9 cellular contexts compared by ENCODE assay signal in genomic region chr9:136742640-136743391, GRCh38. TPM values are rescaled to one million over a fixed set of nuclear protein-coding genes. Genes with fewer than 3 reads are reported as not detected.
DNase-seq lines count a peak whose midpoint lies in the region; ATAC-seq and TF ChIP-seq lines count a peak whose summit lies in the region.
"Had no signal": no experiment of that assay in that cellular context is flagged by ENCODE, and none has a peak within 500 bp of the region (broad histone marks: within the 10 kb centered on the region; RNA-seq: fewer than 3 reads in every experiment).

LCN10 (minus strand) TSS chr9:136742940; CDS start chr9:136742903, 37 bp downstream.

- TF ChIP-seq POLR2A in body of pancreas (IDR thresholded peaks at IDR 0.05): no peak

- WGBS in body of pancreas, 2 donors: 11 to 31% methylated on average over 3 to 23 of the region's 23 CpGs

- H3K9ac ChIP-seq in BLaER1: peak within 1 kb of the TSS; percentile 6; the same call in 1 of the 2 replicates

- peaks cover 14% of the 10 kb centered on the region; the same call in 1 of the 2 replicates for H4K20me1 ChIP-seq in BLaER1

- H3K27ac Mint-ChIP-seq in IgD-negative memory B cell: peak within 1 kb of the TSS; percentile 76 to 86 (median 79)
- H3K27ac Mint-ChIP-seq in effector memory CD8-positive, alpha-beta T cell: no peak within 1 kb of the TSS

- H3K4me1 ChIP-seq in BLaER1: peaks cover 79% of the 10 kb centered on the region
- peaks cover 30% of the 10 kb centered on the region for H3K4me1 ChIP-seq in body of pancreas
- H3K4me1 ChIP-seq in mucosa of descending colon (ENCODE audit: low read depth): peaks cover 7% of the 10 kb centered on the region

- TF ChIP-seq CTCF in body of pancreas (IDR thresholded peaks at IDR 0.05) (peak in 5 of 7 experiments; percentile 34 to 45 (median 35)), mucosa of descending colon (IDR thresholded peaks at IDR 0.05) (no peak), omental fat pad (IDR thresholded peaks at IDR 0.05) (no peak)

- peaks cover 2% of the 10 kb centered on the region for H3K36me3 Mint-ChIP-seq in IgD-negative memory B cell
- peaks cover 3% of the 10 kb centered on the region for H3K36me3 Mint-ChIP-seq in effector memory CD8-positive, alpha-beta T cell (ENCODE audit: insufficient read depth)

- H3K9me3 Mint-ChIP-seq in IgD-negative memory B cell: no peaks in the 10 kb centered on the region
- H3K9me3 Mint-ChIP-seq in effector memory CD8-positive, alpha-beta T cell: no peaks in the 10 kb centered on the region

- H3K4me3 ChIP-seq in BLaER1: peak within 1 kb of the TSS; percentile 57
- no peak within 1 kb of the TSS for H3K4me3 ChIP-seq in body of pancreas
- no peak within 1 kb of the TSS for H3K4me3 ChIP-seq in mucosa of descending colon

- H3K36me3 ChIP-seq in BLaER1: peaks cover 19% of the 10 kb centered on the region; the same call in 1 of the 2 replicates
- H3K36me3 ChIP-seq in body of pancreas (replicated peaks in 1 of 2; ENCODE audit: insufficient read depth in 1 of 2, low read depth in 2 of 2): no peaks in the 10 kb centered on the region
- H3K36me3 ChIP-seq in mucosa of descending colon (ENCODE audit: low read depth): no peaks in the 10 kb centered on the region
- H3K36me3 ChIP-seq: gastroesophageal sphincter had no signal

- peaks cover 0 to 18% (median 17%) of the 10 kb centered on the region in 3 donors for H3K4me1 Mint-ChIP-seq in IgD-negative memory B cell
- peaks cover 3% of the 10 kb centered on the region in 2 donors for H3K4me1 Mint-ChIP-seq in effector memory CD8-positive, alpha-beta T cell (ENCODE audit: low read depth in 2 of 2)

- H3K27me3 ChIP-seq in BLaER1: no peaks in the 10 kb centered on the region
- H3K27me3 ChIP-seq in body of pancreas: peaks cover 0 to 14% of the 10 kb centered on the region in 2 donors

- intact Hi-C loops in body of pancreas (cut with DNase I) (no loop called here), mucosa of descending colon (cut with DNase I, micrococcal nuclease) (no loop called here)

- H3K4me2 ChIP-seq in BLaER1: peak within 1 kb of the TSS; percentile 99

- H3K27ac ChIP-seq in BLaER1 (peak within 1 kb of the TSS; percentile 70), body of pancreas (no peak within 1 kb of the TSS)

- H3K27me3 Mint-ChIP-seq in IgD-negative memory B cell: no peaks in the 10 kb centered on the region
- H3K27me3 Mint-ChIP-seq in effector memory CD8-positive, alpha-beta T cell: peaks cover 22 to 77% of the 10 kb centered on the region in 2 donors

- peak; percentile 38 for ATAC-seq in body of pancreas
- ATAC-seq in mucosa of descending colon: peak; percentile 28
- ATAC-seq in effector memory CD8-positive, alpha-beta T cell (replicated peaks): no peak
- ATAC-seq in omental fat pad (ENCODE audit: low FRiP score): no peak

- H3K9me3 ChIP-seq in BLaER1 (no peaks in the 10 kb centered on the region), body of pancreas (no peaks in the 10 kb centered on the region), mucosa of descending colon (no peaks in the 10 kb centered on the region)
- H3K9me3 ChIP-seq: gastroesophageal sphincter had no signal

- H3K4me3 Mint-ChIP-seq in IgD-negative memory B cell: peak within 1 kb of the TSS; percentile 84 to 96 (median 92)
- peak within 1 kb of the TSS in 1 of 2 donors; percentile 25 for H3K4me3 Mint-ChIP-seq in effector memory CD8-positive, alpha-beta T cell

- DNase-seq in body of pancreas (peak; percentile 35 to 65 (median 59)), mucosa of descending colon (peak in 1 of 3 donors; percentile 32), KG1 (lab: John Stamatoyannopoulos, UW) (no peak), GM19238 (ENCODE audit: insufficient read length, low spot score) (no peak), omental fat pad (ENCODE audit: low spot score) (no peak)
- no peak for DNase-seq in effector memory CD8-positive, alpha-beta T cell

RNA-seq across cellular contexts. Expression of gene LCN10, which starts in this region (rescaled TPM):
- polyA plus RNA-seq in IgD-negative memory B cell: 68.0 TPM
- total RNA-seq in body of pancreas: 1 to 10 TPM in 1 of 2 donors, under 1 TPM in 1; 0.78 to 4.6 TPM
- 1 to 10 TPM in 2 of 3 donors, under 1 TPM in 1; 0.12 to 5.1 (median 2.7) TPM for total RNA-seq in mucosa of descending colon
- total RNA-seq in omental fat pad: 10 to 100 TPM in 1 of 4 donors, 1 to 10 TPM in 3; 3.5 to 10.2 (median 5.0) TPM

Comparison
In these comparisons a context has a peak if more than half of its experiments do, and no peak if none do; other contexts are left out.
1. H3K27ac Mint-ChIP-seq: peak in IgD-negative memory B cell (3 of 3); none in effector memory CD8-positive, alpha-beta T cell (0 of 2).
2. ATAC-seq: peak in body of pancreas (single experiment) and mucosa of descending colon (single experiment); none in effector memory CD8-positive, alpha-beta T cell (single experiment) and omental fat pad (single experiment).
3. DNase-seq: peak in body of pancreas (4 of 4); none in effector memory CD8-positive, alpha-beta T cell (0 of 3), KG1 (single experiment), GM19238 (single experiment) and omental fat pad (single experiment).
4. CTCF ChIP-seq: peak in body of pancreas (5 of 7); none in mucosa of descending colon (single experiment) and omental fat pad (0 of 3).